Comparison of ENCODE assay signal across 8 cellular contexts in genomic region chr1:95309031-95309459, GRCh38.
A peak's percentile ranks its signal among the peaks of the same experiment; 100 is the strongest.
DNase-seq lines count a peak whose midpoint lies in the region; ATAC-seq, FAIRE-seq and TF ChIP-seq lines count a peak whose summit lies in the region.

No MANE protein-coding gene starts in this region.

- ATAC-seq in GM18520 (IDR thresholded peaks at IDR 0.05; ENCODE audit: unreplicated experiment), result no peak
- ATAC-seq in HG03565 (IDR thresholded peaks at IDR 0.05; ENCODE audit: unreplicated experiment), result no peak
- no peak for ATAC-seq in GM18907 (IDR thresholded peaks at IDR 0.05; ENCODE audit: unreplicated experiment)

- H3K9ac ChIP-seq in kidney (ENCODE audit: low read length in 2 of 2), result no peak overlapping the region

- H3K4me1 ChIP-seq in kidney (ENCODE audit: control insufficient read depth in 1 of 2, insufficient read depth in 1 of 2, low read depth in 1 of 2, low read length in 2 of 2), result no peaks in the 10 kb centered on the region

- no peaks in the 10 kb centered on the region for H3K9me3 ChIP-seq in kidney (ENCODE audit: control insufficient read depth in 1 of 2, low read length in 2 of 2)

- no peak for DNase-seq in GM10248 (ENCODE audit: extremely low spot score)
- DNase-seq in NCI-H2029 (lab: John Stamatoyannopoulos, UW), result peak; percentile 64
- peak; percentile 38 for DNase-seq in astrocyte of the spinal cord (ENCODE audit: low read depth, low spot score)
- DNase-seq in kidney, result no peak
- DNase-seq in T1000 (lab: John Stamatoyannopoulos, UW), result no peak

- POLR2A ChIA-PET in GM10248 (lab: Yijun Ruan, JAX), result no interaction called here

- no peak overlapping the region for H3K27ac ChIP-seq in kidney (ENCODE audit: low read depth in 2 of 2, low read length in 2 of 2)

- no peaks in the 10 kb centered on the region for H3K36me3 ChIP-seq in kidney (ENCODE audit: control insufficient read depth in 1 of 2, insufficient read depth in 2 of 2, low read length in 2 of 2)

- CTCF ChIA-PET in GM10248 (lab: Yijun Ruan, JAX), result interaction anchor here (1.1 to 1.6 kb wide), 3 partner anchors 13 to 17 kb away, joined by 3 to 5 read pairs (median 4); no protein-coding TSS in a partner anchor

- in situ Hi-C loops in astrocyte of the spinal cord (cut with HindIII; ENCODE audit: low sequenced_read_pairs), result no loop called here

- intact Hi-C loops in kidney (cut with DNase I), result no loop called here

- TF ChIP-seq CTCF in GM10248 (IDR thresholded peaks at IDR 0.05; ENCODE audit: control extremely low read depth, extremely low read depth, low read depth, missing control alignments) (peak; percentile 18), astrocyte of the spinal cord (IDR thresholded peaks at IDR 0.05; ENCODE audit: low read depth, low read length) (peak; percentile 62), kidney (IDR thresholded peaks at IDR 0.05; ENCODE audit: borderline replicate concordance, extremely low read depth, insufficient read depth) (peak; percentile 34)

- H3K4me3 ChIP-seq in astrocyte of the spinal cord (ENCODE audit: low read depth, low read length) (no peak overlapping the region), kidney (ENCODE audit: low read length in 2 of 2) (no peak overlapping the region)

- no peak for FAIRE-seq in kidney (lab: Jason Lieb, UNC)

Comparison
In these comparisons a context has a peak if more than half of its experiments do, and no peak if none do; other contexts are left out.
1. DNase-seq: peak in NCI-H2029 (single experiment) and astrocyte of the spinal cord (single experiment); none in GM10248 (single experiment), kidney (single experiment) and T1000 (single experiment).
2. Peak in every context shown above with its lines, with median percentiles within 50 percentile points of each other: CTCF ChIP-seq.